ENCODE assay signal across 17 cellular contexts in the genomic region with DNA sequence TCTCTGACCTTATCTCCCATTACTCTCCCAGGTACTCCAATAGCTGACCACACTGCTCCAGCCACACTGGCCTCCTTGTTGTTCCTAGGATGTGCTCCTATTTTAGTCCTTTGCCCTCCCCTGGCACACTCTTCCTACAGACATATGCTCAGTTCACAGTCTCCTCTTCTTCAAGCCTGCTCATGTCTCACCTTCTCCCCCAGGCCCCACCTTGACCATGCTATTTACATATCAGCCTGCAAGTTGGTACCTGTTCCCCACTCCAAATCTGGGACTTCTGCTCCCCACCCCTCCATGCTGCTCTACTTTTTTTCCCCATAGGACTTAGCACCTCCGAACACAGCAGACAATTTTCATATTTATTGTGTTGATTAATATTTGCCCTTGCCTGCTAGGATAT.
DNase-seq lines count a peak whose midpoint lies in the region; FAIRE-seq and TF ChIP-seq lines count a peak whose summit lies in the region.
"Had no signal": no experiment of that assay in that cellular context is flagged by ENCODE, and none has a peak within 500 bp of the region (broad histone marks: within the 10 kb centered on the region; RNA-seq: fewer than 3 reads in every experiment).

No MANE protein-coding gene starts in this region.

- no peaks in the 10 kb centered on the region for H3K9me1 ChIP-seq in keratinocyte (ENCODE audit: control insufficient read depth, extremely low read depth, insufficient read depth, low read length)

- FAIRE-seq in bronchial epithelial cell (lab: Jason Lieb, UNC), result no peak
- no peak for FAIRE-seq in keratinocyte (lab: Jason Lieb, UNC)
- FAIRE-seq: G401.6, H54 had no signal

- intact Hi-C loops in head of caudate nucleus (cut with DNase I), result no loop called here

- dilution Hi-C loops in keratinocyte (cut with MboI; ENCODE audit: extremely low pct_ligation_motif_present, low sequenced_read_pairs), result no loop called here

- H4K20me1 ChIP-seq in BLaER1, result no peaks in the 10 kb centered on the region
- no peaks in the 10 kb centered on the region for H4K20me1 ChIP-seq in BLaER1 treated with 17β-estradiol and CSF1 and Interleukin-3, amounts not matched to agents 10 nM and 100 nM
- H4K20me1 ChIP-seq in keratinocyte (ENCODE audit: control insufficient read depth, extremely low read depth, insufficient read depth, low read length), result no peaks in the 10 kb centered on the region

- H3K36me3 ChIP-seq in BLaER1 (no peaks in the 10 kb centered on the region), bronchial epithelial cell (ENCODE audit: control insufficient read depth, insufficient read depth, low read length) (no peaks in the 10 kb centered on the region), keratinocyte (ENCODE audit: control insufficient read depth in 2 of 2, extremely low read depth in 1 of 2, insufficient read depth in 2 of 2, low read length in 2 of 2) (no peaks in the 10 kb centered on the region)
- no peaks in the 10 kb centered on the region for H3K36me3 ChIP-seq in BLaER1 treated with 17β-estradiol and CSF1 and Interleukin-3, amounts not matched to agents 10 nM and 100 nM

- DNase-seq in bronchial epithelial cell (ENCODE audit: low read depth) (peak; percentile 88), keratinocyte (ENCODE audit: low read depth, low spot score) (no peak), NCI-H2227 treated with DMSO at 0.1 percent for 48 hours (lab: John Stamatoyannopoulos, UW) (no peak), NCI-H69 (lab: John Stamatoyannopoulos, UW) (no peak), head of caudate nucleus (no peak)
- DNase-seq: ACHN; AML-193; COR-L47; NCI-H1092 treated with DMSO at 0.1 percent for 48 hours; NCI-H2081; NCI-H748 treated with DMSO at 0.1 percent for 48 hours; NK-92 treated with Interleukin-12 subunit alpha and Interleukin-12 subunit beta, amount 100 ng/mL, for 24 hours; Right ventricle myocardium superior had no signal

- no peaks in the 10 kb centered on the region for H3K27me3 ChIP-seq in BLaER1
- no peaks in the 10 kb centered on the region for H3K27me3 ChIP-seq in BLaER1 treated with 17β-estradiol and CSF1 and Interleukin-3, amounts not matched to agents 10 nM and 100 nM
- no peaks in the 10 kb centered on the region for H3K27me3 ChIP-seq in bronchial epithelial cell (ENCODE audit: control insufficient read depth, insufficient read depth, low read length)
- H3K27me3 ChIP-seq in keratinocyte (ENCODE audit: control insufficient read depth, extremely low read depth, insufficient read depth, low read length), result no peaks in the 10 kb centered on the region

- H3K9ac ChIP-seq in BLaER1, result no peak overlapping the region
- H3K9ac ChIP-seq in BLaER1 treated with 17β-estradiol and CSF1 and Interleukin-3, amounts not matched to agents 10 nM and 100 nM, result no peak overlapping the region
- H3K9ac ChIP-seq in keratinocyte (ENCODE audit: control insufficient read depth, extremely low read depth, insufficient read depth, low read length), result no peak overlapping the region

- no peaks in the 10 kb centered on the region for H3K9me3 ChIP-seq in BLaER1
- H3K9me3 ChIP-seq in BLaER1 treated with 17β-estradiol and CSF1 and Interleukin-3, amounts not matched to agents 10 nM and 100 nM (replicated peaks in 1 of 11), result peaks cover 0 to 9% (median 0%) of the 10 kb centered on the region in 11 experiments; a peak in 6 of 22 replicates
- no peaks in the 10 kb centered on the region for H3K9me3 ChIP-seq in keratinocyte (ENCODE audit: control insufficient read depth, low read depth, low read length)

- no peaks in the 10 kb centered on the region for H3K79me2 ChIP-seq in keratinocyte (ENCODE audit: control insufficient read depth, insufficient read depth, low read length)

- TF ChIP-seq CTCF in bronchial epithelial cell (IDR thresholded peaks at IDR 0.05; ENCODE audit: insufficient read depth, low read length, severe bottlenecking), result no peak
- no peak for TF ChIP-seq CTCF in keratinocyte (optimal IDR thresholded peaks at IDR 0.05 in 1 of 3, IDR thresholded peaks at IDR 0.05 in 1 of 3, conservative IDR thresholded peaks at IDR 0.05 in 1 of 3; ENCODE audit: extremely low read depth in 1 of 3, insufficient read depth in 2 of 3, low read length in 3 of 3)

- H3K4me3 ChIP-seq in BLaER1 (no peak overlapping the region), bronchial epithelial cell (ENCODE audit: low read depth, low read length) (no peak overlapping the region), keratinocyte (ENCODE audit: control insufficient read depth in 2 of 3, extremely low read depth in 1 of 3, insufficient read depth in 2 of 3, low read depth in 1 of 3, low read length in 3 of 3) (no peak overlapping the region)
- H3K4me3 ChIP-seq in BLaER1 treated with 17β-estradiol and CSF1 and Interleukin-3, amounts not matched to agents 10 nM and 100 nM, result no peak overlapping the region

- H3K4me2 ChIP-seq in BLaER1 (peak overlapping the region; percentile 69), keratinocyte (ENCODE audit: control insufficient read depth, extremely low read depth, insufficient read depth, low read depth, low read length) (peak overlapping the region; percentile 65)
- peak overlapping the region in 7 of 11 experiments; percentile 49 to 61 (median 54); a peak in 11 of 22 replicates for H3K4me2 ChIP-seq in BLaER1 treated with 17β-estradiol and CSF1 and Interleukin-3, amounts not matched to agents 10 nM and 100 nM

- peaks cover 23% of the 10 kb centered on the region for H3K4me1 ChIP-seq in BLaER1
- H3K4me1 ChIP-seq in BLaER1 treated with 17β-estradiol and CSF1 and Interleukin-3, amounts not matched to agents 10 nM and 100 nM, result peaks cover 7 to 22% (median 20%) of the 10 kb centered on the region in 10 experiments; a peak in 17 of 20 replicates
- peaks cover 14% of the 10 kb centered on the region for H3K4me1 ChIP-seq in keratinocyte (ENCODE audit: control insufficient read depth, extremely low read depth, insufficient read depth, low read length)

- no peak overlapping the region for H3K27ac ChIP-seq in BLaER1
- H3K27ac ChIP-seq in BLaER1 treated with 17β-estradiol and CSF1 and Interleukin-3, amounts not matched to agents 10 nM and 100 nM, result no peak overlapping the region
- no peak overlapping the region for H3K27ac ChIP-seq in keratinocyte (ENCODE audit: control insufficient read depth, insufficient read depth, low read length)

- H2AFZ ChIP-seq in keratinocyte (ENCODE audit: control insufficient read depth, low read length), result no peak overlapping the region
